In the genomic region with DNA sequence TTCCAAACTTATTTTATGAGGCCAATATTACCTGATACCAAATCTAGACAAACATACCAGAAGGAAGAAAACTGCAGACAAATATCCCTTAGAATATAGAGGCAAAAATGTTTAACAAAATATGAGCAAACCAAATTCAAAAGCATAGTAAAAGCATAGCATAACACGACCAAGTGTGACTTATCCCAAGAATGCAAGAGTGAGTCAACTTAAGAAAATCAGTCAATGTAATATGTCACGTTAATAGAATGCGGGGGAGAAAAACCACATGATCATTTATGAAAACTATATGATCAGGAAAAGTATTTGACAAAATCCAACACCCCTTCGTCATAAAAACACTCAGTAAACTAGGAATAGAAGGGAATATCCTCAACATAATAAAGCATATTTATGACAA, we compare ENCODE assay signal across 23 cellular contexts.
DNase-seq lines count a peak whose midpoint lies in the region; ATAC-seq and TF ChIP-seq lines count a peak whose summit lies in the region.
"Had no signal": no experiment of that assay in that cellular context is flagged by ENCODE, and none has a peak within 500 bp of the region (broad histone marks: within the 10 kb centered on the region; RNA-seq: fewer than 3 reads in every experiment).

No MANE protein-coding gene starts in this region.

- DNase-seq in AG04449 (ENCODE audit: low read depth, low spot score) (peak; percentile 0), HS-5 (ENCODE audit: low read depth) (peak; percentile 44), iris pigment epithelial cell (ENCODE audit: low read depth) (peak; percentile 10), dermis blood vessel endothelial cell (no peak), NCI-H1417 treated with DMSO at 0.1 percent for 48 hours (lab: John Stamatoyannopoulos, UW) (no peak), DMS53 (lab: John Stamatoyannopoulos, UW) (no peak)
- DNase-seq: C1 segment of cervical spinal cord; CD4-positive, alpha-beta memory T cell; COR-L47; GDM1; Kasumi-1; MV-4-11; NCI-H1105; NCI-H146; NCI-H1930; NCI-H69; Peyer's patch; SJCRH30 had no signal

- H3K9me3 Mint-ChIP-seq in activated T-helper 17 cell treated with anti-CD3 and anti-CD28 coated beads, Interleukin-2, amount 50 U/mL, for 72 hours: peaks cover 3% of the 10 kb centered on the region

- H3K4me3 Mint-ChIP-seq in activated T-helper 17 cell treated with anti-CD3 and anti-CD28 coated beads, Interleukin-2, amount 50 U/mL, for 72 hours: no peak overlapping the region
- H3K4me3 Mint-ChIP-seq: CD4-positive, alpha-beta memory T cell had no signal

- CTCF ChIA-PET in AG04449 (lab: Yijun Ruan, JAX): no interaction called here

- H3K27ac Mint-ChIP-seq in activated T-helper 17 cell treated with anti-CD3 and anti-CD28 coated beads, Interleukin-2, amount 50 U/mL, for 72 hours: no peak overlapping the region
- H3K27ac Mint-ChIP-seq: CD4-positive, alpha-beta memory T cell had no signal

- peaks cover 30% of the 10 kb centered on the region for H3K27me3 Mint-ChIP-seq in activated T-helper 17 cell treated with anti-CD3 and anti-CD28 coated beads, Interleukin-2, amount 50 U/mL, for 72 hours

- H3K36me3 Mint-ChIP-seq in activated T-helper 17 cell treated with anti-CD3 and anti-CD28 coated beads, Interleukin-2, amount 50 U/mL, for 72 hours (ENCODE audit: low read depth): no peaks in the 10 kb centered on the region
- H3K36me3 Mint-ChIP-seq: CD4-positive, alpha-beta memory T cell had no signal

- no peak for TF ChIP-seq CTCF in AG04449 (IDR thresholded peaks at IDR 0.05; ENCODE audit: insufficient read depth, low read length, missing control alignments)

- no peak overlapping the region for H3K4me3 ChIP-seq in AG04449 (ENCODE audit: low read depth, low read length)
- H3K4me3 ChIP-seq: K562, Peyer's patch, SJCRH30 had no signal

- peak; percentile 50 for ATAC-seq in activated T-helper 17 cell treated with anti-CD3 and anti-CD28 coated beads, Interleukin-2, amount 50 U/mL, for 72 hours (replicated peaks)
- ATAC-seq in GM21723 (IDR thresholded peaks at IDR 0.05; ENCODE audit: unreplicated experiment): no peak
- ATAC-seq: K562, Right ventricle myocardium inferior, SK-N-SH treated with all-trans-retinoic acid at 6 μM for 48 hours had no signal

- no peaks in the 10 kb centered on the region for H3K4me1 Mint-ChIP-seq in activated T-helper 17 cell treated with anti-CD3 and anti-CD28 coated beads, Interleukin-2, amount 50 U/mL, for 72 hours
- H3K4me1 Mint-ChIP-seq: CD4-positive, alpha-beta memory T cell had no signal

- POLR2A ChIA-PET in AG04449 (lab: Yijun Ruan, JAX): no interaction called here

Comparison
In these comparisons a context has a peak if more than half of its experiments do, and no peak if none do; other contexts are left out.
1. DNase-seq: peak in AG04449 (single experiment), HS-5 (single experiment) and iris pigment epithelial cell (single experiment); none in dermis blood vessel endothelial cell (single experiment), NCI-H1417 treated with DMSO at 0.1 percent for 48 hours (single experiment) and DMS53 (single experiment).